ENCODE assay signal across 18 cellular contexts in genomic region chr5:157365732-157366131, GRCh38.
A peak's percentile ranks its signal among the peaks of the same experiment; 100 is the strongest.
DNase-seq lines count a peak whose midpoint lies in the region; ATAC-seq and TF ChIP-seq lines count a peak whose summit lies in the region.
"Had no signal": no experiment of that assay in that cellular context is flagged by ENCODE, and none has a peak within 500 bp of the region (broad histone marks: within the 10 kb centered on the region; RNA-seq: fewer than 3 reads in every experiment).

No MANE protein-coding gene starts in this region.

- intact Hi-C loops in CD8-positive, alpha-beta T cell (cut with DNase I, micrococcal nuclease): loop anchor here in 1 of 2 experiments (2.0 kb wide), 1 partner anchor 15 kb away; no protein-coding TSS in a partner anchor
- intact Hi-C loops in sigmoid colon (cut with DNase I): loop anchor here (2.0 to 5.0 kb wide), 3 partner anchors 67 to 212 kb away; partner anchors contain the start of genes ADAM19 and NIPAL4
- intact Hi-C loops in left lung (cut with DNase I): no loop called here

- WGBS in sigmoid colon, 2 donors: 89 to 91% methylated on average over 2 of the region's 2 CpGs

- no peaks in the 10 kb centered on the region for H3K9me3 Mint-ChIP-seq in CD8-positive, alpha-beta T cell
- no peaks in the 10 kb centered on the region for H3K9me3 Mint-ChIP-seq in central memory CD8-positive, alpha-beta T cell
- H3K9me3 Mint-ChIP-seq: CD4-positive, CD25-positive, alpha-beta regulatory T cell had no signal

- no peak overlapping the region for H3K27ac ChIP-seq in CD8-positive, alpha-beta T cell (ENCODE audit: low read depth, low read length)
- H3K27ac ChIP-seq in sigmoid colon (peak overlapping the region in 3 of 4 donors; percentile 84 to 87 (median 86)), left lung (no peak overlapping the region)
- H3K27ac ChIP-seq: SK-N-MC had no signal

- DNase-seq in CD8-positive, alpha-beta T cell: no peak
- DNase-seq in HCEC 1CT (peak; percentile 23), sigmoid colon (no peak), left lung (no peak), NCI-H2196 treated with DMSO at 0.1 percent for 48 hours (lab: John Stamatoyannopoulos, UW; ENCODE audit: unreplicated experiment) (no peak)
- DNase-seq in central memory CD8-positive, alpha-beta T cell (ENCODE audit: low spot score in 2 of 2): no peak
- DNase-seq: ACHN; AML-193; CD4-positive, CD25-positive, alpha-beta regulatory T cell; NCI-H1105 treated with DMSO at 0.1 percent for 48 hours; NCI-H1694 treated with DMSO at 0.1 percent for 48 hours; NCI-H2107; NCI-H226; NCI-H524 treated with DMSO at 0.1 percent for 48 hours had no signal

- peak overlapping the region; percentile 10 for H3K27ac Mint-ChIP-seq in CD8-positive, alpha-beta T cell
- H3K27ac Mint-ChIP-seq in central memory CD8-positive, alpha-beta T cell (ENCODE audit: low read depth): peak overlapping the region; percentile 29

- no peak for TF ChIP-seq CTCF in CD8-positive, alpha-beta T cell (IDR thresholded peaks at IDR 0.05)
- TF ChIP-seq CTCF in sigmoid colon (IDR thresholded peaks at IDR 0.05) (no peak), left lung (IDR thresholded peaks at IDR 0.05) (no peak)

- no peaks in the 10 kb centered on the region for H3K27me3 Mint-ChIP-seq in CD8-positive, alpha-beta T cell (ENCODE audit: low read depth)
- H3K27me3 Mint-ChIP-seq in central memory CD8-positive, alpha-beta T cell: no peaks in the 10 kb centered on the region
- H3K27me3 Mint-ChIP-seq: CD4-positive, CD25-positive, alpha-beta regulatory T cell had no signal

- POLR2A ChIA-PET in CD8-positive, alpha-beta T cell (lab: Charles Lee): no interaction called here

- H3K4me3 ChIP-seq in CD8-positive, alpha-beta T cell (ENCODE audit: low read depth, low read length): no peak overlapping the region
- H3K4me3 ChIP-seq in sigmoid colon (no peak overlapping the region), left lung (no peak overlapping the region)
- H3K4me3 ChIP-seq: SK-N-MC had no signal

- H3K4me3 Mint-ChIP-seq in CD8-positive, alpha-beta T cell: no peak overlapping the region
- no peak overlapping the region for H3K4me3 Mint-ChIP-seq in central memory CD8-positive, alpha-beta T cell
- H3K4me3 Mint-ChIP-seq: CD4-positive, CD25-positive, alpha-beta regulatory T cell had no signal

- TF ChIP-seq EP300 in sigmoid colon (IDR thresholded peaks at IDR 0.05): no peak

- no peak for TF ChIP-seq POLR2A in sigmoid colon (IDR thresholded peaks at IDR 0.05)

- no peaks in the 10 kb centered on the region for H3K4me1 Mint-ChIP-seq in CD8-positive, alpha-beta T cell (ENCODE audit: low read depth)
- peaks cover 13% of the 10 kb centered on the region for H3K4me1 Mint-ChIP-seq in central memory CD8-positive, alpha-beta T cell

- H3K36me3 Mint-ChIP-seq in CD8-positive, alpha-beta T cell: peaks cover 93% of the 10 kb centered on the region
- H3K36me3 Mint-ChIP-seq in central memory CD8-positive, alpha-beta T cell (ENCODE audit: insufficient read depth): peaks cover 79% of the 10 kb centered on the region

- H3K9me3 ChIP-seq in CD8-positive, alpha-beta T cell (ENCODE audit: low read length): no peaks in the 10 kb centered on the region
- no peaks in the 10 kb centered on the region for H3K9me3 ChIP-seq in sigmoid colon
- no peaks in the 10 kb centered on the region for H3K9me3 ChIP-seq in left lung

- ATAC-seq in CD8-positive, alpha-beta T cell: no peak
- ATAC-seq in central memory CD8-positive, alpha-beta T cell (replicated peaks; ENCODE audit: extremely low read depth, poor library complexity, severe bottlenecking): no peak
- ATAC-seq in HG03460 (IDR thresholded peaks at IDR 0.05; ENCODE audit: unreplicated experiment) (no peak), left lung (no peak)
- ATAC-seq: Panc1, Right ventricle myocardium inferior had no signal

- peaks cover 84% of the 10 kb centered on the region for H3K36me3 ChIP-seq in CD8-positive, alpha-beta T cell (ENCODE audit: insufficient read depth, low read length)
- H3K36me3 ChIP-seq in sigmoid colon (no peaks in the 10 kb centered on the region), left lung (peaks cover 0 to 69% of the 10 kb centered on the region in 2 donors)

- H3K4me1 ChIP-seq in CD8-positive, alpha-beta T cell (ENCODE audit: insufficient read depth, low read length): no peaks in the 10 kb centered on the region
- H3K4me1 ChIP-seq in sigmoid colon (peaks cover 0 to 67% (median 43%) of the 10 kb centered on the region in 4 donors), left lung (no peaks in the 10 kb centered on the region)

- CTCF ChIA-PET in CD8-positive, alpha-beta T cell (lab: Charles Lee): no interaction called here

- no peaks in the 10 kb centered on the region for H3K27me3 ChIP-seq in CD8-positive, alpha-beta T cell (ENCODE audit: insufficient read depth, low read length)
- H3K27me3 ChIP-seq in sigmoid colon (no peaks in the 10 kb centered on the region), left lung (no peaks in the 10 kb centered on the region)

Comparison
In these comparisons a context has a peak if more than half of its experiments do, and no peak if none do; other contexts are left out.
1. H3K27ac ChIP-seq: peak in sigmoid colon (3 of 4); none in CD8-positive, alpha-beta T cell (single experiment) and left lung (0 of 2).